In the genomic region with DNA sequence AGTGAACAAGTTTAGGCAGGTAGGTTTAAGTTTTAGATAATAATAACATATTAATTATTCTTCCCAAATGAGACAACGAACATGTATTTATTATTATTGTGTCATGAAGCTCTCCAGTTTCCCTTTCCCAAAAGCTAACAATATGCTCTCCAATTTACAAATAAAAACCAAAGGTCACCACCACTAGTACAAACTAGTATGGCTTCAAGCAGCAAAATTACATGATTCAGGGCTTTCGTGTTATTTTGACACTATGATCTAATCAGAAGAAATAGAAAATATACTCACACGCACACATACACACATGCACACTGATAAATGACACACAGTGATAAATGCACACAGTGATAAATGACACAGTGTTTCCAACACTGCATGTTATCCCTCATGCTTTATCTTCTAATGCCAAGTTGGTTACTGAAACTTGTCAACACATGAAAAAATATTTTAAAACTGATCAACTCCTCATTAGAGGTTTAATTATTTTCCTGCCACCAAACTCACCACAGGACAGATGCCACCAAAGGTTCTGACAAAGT, we compare ENCODE assay signal across 1 cellular context.
TF ChIP-seq lines count a peak whose summit lies in the region.

No MANE protein-coding gene starts in this region.

TF ChIP-seq in K562, 482 proteins besides CTCF, POLR2A, EP300 and RAD21 (continued from another document):
- TF ChIP-seq, protein P1, sequence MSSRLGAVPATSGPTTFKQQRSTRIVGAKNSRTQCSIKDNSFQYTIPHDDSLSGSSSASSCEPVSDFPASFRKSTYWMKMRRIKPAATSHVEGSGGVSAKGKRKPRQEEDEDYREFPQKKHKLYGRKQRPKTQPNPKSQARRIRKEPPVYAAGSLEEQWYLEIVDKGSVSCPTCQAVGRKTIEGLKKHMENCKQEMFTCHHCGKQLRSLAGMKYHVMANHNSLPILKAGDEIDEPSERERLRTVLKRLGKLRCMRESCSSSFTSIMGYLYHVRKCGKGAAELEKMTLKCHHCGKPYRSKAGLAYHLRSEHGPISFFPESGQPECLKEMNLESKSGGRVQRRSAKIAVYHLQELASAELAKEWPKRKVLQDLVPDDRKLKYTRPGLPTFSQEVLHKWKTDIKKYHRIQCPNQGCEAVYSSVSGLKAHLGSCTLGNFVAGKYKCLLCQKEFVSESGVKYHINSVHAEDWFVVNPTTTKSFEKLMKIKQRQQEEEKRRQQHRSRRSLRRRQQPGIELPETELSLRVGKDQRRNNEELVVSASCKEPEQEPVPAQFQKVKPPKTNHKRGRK (tag; IDR thresholded peaks at IDR 0.05): no peak
- no peak for TF ChIP-seq RBM25 (IDR thresholded peaks at IDR 0.05; ENCODE audit: low read depth, low read length, severe bottlenecking)
- TF ChIP-seq BDP1 (IDR thresholded peaks at IDR 0.05; ENCODE audit: insufficient read depth, insufficient read length): no peak
- no peak for TF ChIP-seq KDM5B (IDR thresholded peaks at IDR 0.05; ENCODE audit: insufficient replicate concordance, low read depth, low read length)
- no peak for TF ChIP-seq HDGF (IDR thresholded peaks at IDR 0.05)
- TF ChIP-seq CAMTA2 (CRISPR knock-in tag; conservative IDR thresholded peaks at IDR 0.05): no peak
- 0 out of 2 replicates have a peak, but pooled peaks have one; percentile 23 for TF ChIP-seq C11orf30 (IDR thresholded peaks at IDR 0.05; ENCODE audit: low read depth)
- TF ChIP-seq TAF1 (IDR thresholded peaks at IDR 0.05; ENCODE audit: control insufficient read depth, extremely low read depth, insufficient read depth, low read length, severe bottlenecking): no peak
- TF ChIP-seq, protein P2, sequence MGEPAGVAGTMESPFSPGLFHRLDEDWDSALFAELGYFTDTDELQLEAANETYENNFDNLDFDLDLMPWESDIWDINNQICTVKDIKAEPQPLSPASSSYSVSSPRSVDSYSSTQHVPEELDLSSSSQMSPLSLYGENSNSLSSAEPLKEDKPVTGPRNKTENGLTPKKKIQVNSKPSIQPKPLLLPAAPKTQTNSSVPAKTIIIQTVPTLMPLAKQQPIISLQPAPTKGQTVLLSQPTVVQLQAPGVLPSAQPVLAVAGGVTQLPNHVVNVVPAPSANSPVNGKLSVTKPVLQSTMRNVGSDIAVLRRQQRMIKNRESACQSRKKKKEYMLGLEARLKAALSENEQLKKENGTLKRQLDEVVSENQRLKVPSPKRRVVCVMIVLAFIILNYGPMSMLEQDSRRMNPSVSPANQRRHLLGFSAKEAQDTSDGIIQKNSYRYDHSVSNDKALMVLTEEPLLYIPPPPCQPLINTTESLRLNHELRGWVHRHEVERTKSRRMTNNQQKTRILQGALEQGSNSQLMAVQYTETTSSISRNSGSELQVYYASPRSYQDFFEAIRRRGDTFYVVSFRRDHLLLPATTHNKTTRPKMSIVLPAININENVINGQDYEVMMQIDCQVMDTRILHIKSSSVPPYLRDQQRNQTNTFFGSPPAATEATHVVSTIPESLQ (CRISPR knock-in tag; IDR thresholded peaks at IDR 0.05): no peak
- TF ChIP-seq SAFB (IDR thresholded peaks at IDR 0.05; ENCODE audit: borderline replicate concordance, low read depth, low read length): no peak
- no peak for TF ChIP-seq ZNF263 (CRISPR knock-in tag; IDR thresholded peaks at IDR 0.05; ENCODE audit: borderline replicate concordance)
- TF ChIP-seq, protein P3, sequence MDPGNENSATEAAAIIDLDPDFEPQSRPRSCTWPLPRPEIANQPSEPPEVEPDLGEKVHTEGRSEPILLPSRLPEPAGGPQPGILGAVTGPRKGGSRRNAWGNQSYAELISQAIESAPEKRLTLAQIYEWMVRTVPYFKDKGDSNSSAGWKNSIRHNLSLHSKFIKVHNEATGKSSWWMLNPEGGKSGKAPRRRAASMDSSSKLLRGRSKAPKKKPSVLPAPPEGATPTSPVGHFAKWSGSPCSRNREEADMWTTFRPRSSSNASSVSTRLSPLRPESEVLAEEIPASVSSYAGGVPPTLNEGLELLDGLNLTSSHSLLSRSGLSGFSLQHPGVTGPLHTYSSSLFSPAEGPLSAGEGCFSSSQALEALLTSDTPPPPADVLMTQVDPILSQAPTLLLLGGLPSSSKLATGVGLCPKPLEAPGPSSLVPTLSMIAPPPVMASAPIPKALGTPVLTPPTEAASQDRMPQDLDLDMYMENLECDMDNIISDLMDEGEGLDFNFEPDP (CRISPR knock-in tag; IDR thresholded peaks at IDR 0.05): no peak
- peak; percentile 21 for TF ChIP-seq MAFG (tag; conservative IDR thresholded peaks at IDR 0.05)
- TF ChIP-seq ILK (tag; IDR thresholded peaks at IDR 0.05; ENCODE audit: borderline replicate concordance, low read depth): no peak
- no peak for TF ChIP-seq EZH2 (IDR thresholded peaks at IDR 0.05; ENCODE audit: borderline replicate concordance, low read depth, low read length)
TF ChIP-seq in K562: peak in this region for 11.
